In genomic region chr15:77115179-77115578, GRCh38 we compare ENCODE assay signal across 26 cellular contexts. TPM values are rescaled to one million over a fixed set of nuclear protein-coding genes. Genes with fewer than 3 reads are reported as not detected.
DNase-seq lines count a peak whose midpoint lies in the region; ATAC-seq and TF ChIP-seq lines count a peak whose summit lies in the region.
"Had no signal": no experiment of that assay in that cellular context is flagged by ENCODE, and none has a peak within 500 bp of the region (broad histone marks: within the 10 kb centered on the region; RNA-seq: fewer than 3 reads in every experiment).

No MANE protein-coding gene starts in this region.

- ATAC-seq in WTC11: no peak
- ATAC-seq in mucosa of descending colon: peak; percentile 59
- no peak for ATAC-seq in GM21825 (IDR thresholded peaks at IDR 0.05; ENCODE audit: unreplicated experiment)
- ATAC-seq: GM12878 had no signal

- H3K27ac Mint-ChIP-seq in HFFc6 (peak overlapping the region; percentile 37), WTC11 (0 out of 2 replicates have a peak overlapping the region, but pooled peaks have one; percentile 0), endothelial cell (ENCODE audit: unreplicated experiment) (peak overlapping the region; percentile 28)
- H3K27ac Mint-ChIP-seq: CD14-positive monocyte; CD4-positive, CD25-positive, alpha-beta regulatory T cell; CD8-positive, alpha-beta memory T cell had no signal

- H3K9me3 Mint-ChIP-seq in HFFc6: no peaks in the 10 kb centered on the region
- no peaks in the 10 kb centered on the region for H3K9me3 Mint-ChIP-seq in WTC11
- no peaks in the 10 kb centered on the region for H3K9me3 Mint-ChIP-seq in endothelial cell (ENCODE audit: unreplicated experiment)
- H3K9me3 Mint-ChIP-seq: CD14-positive monocyte; CD4-positive, alpha-beta memory T cell; CD4-positive, CD25-positive, alpha-beta regulatory T cell; CD8-positive, alpha-beta memory T cell had no signal

- CTCF ChIA-PET in WTC11 (lab: Charles Lee): no interaction called here

- H3K4me3 Mint-ChIP-seq in HFFc6: no peak overlapping the region
- H3K4me3 Mint-ChIP-seq in WTC11: no peak overlapping the region
- H3K4me3 Mint-ChIP-seq in endothelial cell (ENCODE audit: unreplicated experiment): peak overlapping the region; percentile 45
- H3K4me3 Mint-ChIP-seq: CD14-positive monocyte; CD4-positive, alpha-beta memory T cell; CD8-positive, alpha-beta memory T cell had no signal

- DNase-seq in HFFc6 (no peak), WTC11 (ENCODE audit: low spot score) (no peak), endothelial cell (ENCODE audit: low spot score) (no peak), mucosa of descending colon (no peak), mucosa of gallbladder (ENCODE audit: low spot score) (no peak), H4 (ENCODE audit: low spot score) (no peak), NCI-H2029 (lab: John Stamatoyannopoulos, UW) (no peak)
- DNase-seq: 8988T; ACHN; BE2C; C1 segment of cervical spinal cord; CD4-positive, alpha-beta memory T cell; CD4-positive, CD25-positive, alpha-beta regulatory T cell; CD8-positive, alpha-beta memory T cell; COR-L47; DMS 273 treated with DMSO at 0.1 percent for 48 hours; DMS153; DMS53; DMS79; DND-41; EL; GDM1 had no signal

- intact Hi-C loops in mucosa of descending colon (cut with DNase I, micrococcal nuclease): loop anchor here (5.0 kb wide), 2 partner anchors 382 to 427 kb away; no protein-coding TSS in a partner anchor

- H3K4me3 ChIP-seq in mucosa of descending colon: no peak overlapping the region
- H3K4me3 ChIP-seq: BLaER1, GM12878 had no signal

- no peaks in the 10 kb centered on the region for H3K9me3 ChIP-seq in mucosa of descending colon
- H3K9me3 ChIP-seq: BE2C, BLaER1 had no signal

- H3K36me3 ChIP-seq in mucosa of descending colon (ENCODE audit: low read depth): no peaks in the 10 kb centered on the region
- H3K36me3 ChIP-seq: BE2C, BLaER1 had no signal

- H3K36me3 Mint-ChIP-seq in HFFc6 (ENCODE audit: low read depth): peaks cover 16% of the 10 kb centered on the region
- peaks cover 10% of the 10 kb centered on the region; the same call in 1 of the 2 replicates for H3K36me3 Mint-ChIP-seq in WTC11
- H3K36me3 Mint-ChIP-seq in endothelial cell (ENCODE audit: low read depth, unreplicated experiment): peaks cover 31% of the 10 kb centered on the region
- H3K36me3 Mint-ChIP-seq: CD4-positive, alpha-beta memory T cell had no signal

- no peak for TF ChIP-seq CTCF in HFFc6 (IDR thresholded peaks at IDR 0.05)
- TF ChIP-seq CTCF in WTC11 (IDR thresholded peaks at IDR 0.05): no peak
- TF ChIP-seq CTCF in endothelial cell (IDR thresholded peaks at IDR 0.05; ENCODE audit: unreplicated experiment): no peak
- TF ChIP-seq CTCF in mucosa of descending colon (IDR thresholded peaks at IDR 0.05): no peak

- POLR2A ChIA-PET in WTC11 (lab: Charles Lee): no interaction called here

- H3K4me1 ChIP-seq in mucosa of descending colon (ENCODE audit: low read depth): peaks cover 12% of the 10 kb centered on the region
- H3K4me1 ChIP-seq: BE2C had no signal

- H3K4me1 Mint-ChIP-seq in HFFc6 (ENCODE audit: low read depth) (peaks cover 26% of the 10 kb centered on the region), WTC11 (peaks cover 13% of the 10 kb centered on the region), endothelial cell (ENCODE audit: unreplicated experiment) (peaks cover 16% of the 10 kb centered on the region)
- H3K4me1 Mint-ChIP-seq: CD14-positive monocyte had no signal

- peaks cover 2% of the 10 kb centered on the region for H3K27me3 Mint-ChIP-seq in HFFc6 (ENCODE audit: insufficient read depth)
- no peaks in the 10 kb centered on the region for H3K27me3 Mint-ChIP-seq in WTC11 (ENCODE audit: low read depth)
- peaks cover 5% of the 10 kb centered on the region for H3K27me3 Mint-ChIP-seq in endothelial cell (ENCODE audit: unreplicated experiment)
- H3K27me3 Mint-ChIP-seq: CD4-positive, alpha-beta memory T cell; CD8-positive, alpha-beta memory T cell had no signal

TF ChIP-seq in WTC11, 78 proteins besides CTCF, POLR2A, EP300 and RAD21:
- no peak for TF ChIP-seq SOX15 (CRISPR knock-in tag; IDR thresholded peaks at IDR 0.05)

RNA-seq across cellular contexts. Expression of gene TSPAN3, which starts 44.3 kb away (rescaled TPM):
- total RNA-seq in HFFc6 (2021; fragmentation: NEBNext Ultra II Directional; extraction: Animal tissue kit (Norgen Biotek cat#: 25700)): 100 to 1,000 TPM; 153 to 222 (median 183) TPM
- total RNA-seq in WTC11 (2021): 84.9 to 101 TPM (median 93.4 TPM) in 3 replicates
- total RNA-seq in endothelial cell (ENCODE audit: unreplicated experiment): 140 TPM
- total RNA-seq in mucosa of descending colon: 100 to 1,000 TPM; 419 to 945 (median 666) TPM
- total RNA-seq in mucosa of gallbladder: 430 TPM
- total RNA-seq in H4 (2014; rRNA removed; shearing (Covaris generic)): 423 and 537 TPM in 2 replicates
